Comparison of ENCODE assay signal across 8 cellular contexts in the genomic region with DNA sequence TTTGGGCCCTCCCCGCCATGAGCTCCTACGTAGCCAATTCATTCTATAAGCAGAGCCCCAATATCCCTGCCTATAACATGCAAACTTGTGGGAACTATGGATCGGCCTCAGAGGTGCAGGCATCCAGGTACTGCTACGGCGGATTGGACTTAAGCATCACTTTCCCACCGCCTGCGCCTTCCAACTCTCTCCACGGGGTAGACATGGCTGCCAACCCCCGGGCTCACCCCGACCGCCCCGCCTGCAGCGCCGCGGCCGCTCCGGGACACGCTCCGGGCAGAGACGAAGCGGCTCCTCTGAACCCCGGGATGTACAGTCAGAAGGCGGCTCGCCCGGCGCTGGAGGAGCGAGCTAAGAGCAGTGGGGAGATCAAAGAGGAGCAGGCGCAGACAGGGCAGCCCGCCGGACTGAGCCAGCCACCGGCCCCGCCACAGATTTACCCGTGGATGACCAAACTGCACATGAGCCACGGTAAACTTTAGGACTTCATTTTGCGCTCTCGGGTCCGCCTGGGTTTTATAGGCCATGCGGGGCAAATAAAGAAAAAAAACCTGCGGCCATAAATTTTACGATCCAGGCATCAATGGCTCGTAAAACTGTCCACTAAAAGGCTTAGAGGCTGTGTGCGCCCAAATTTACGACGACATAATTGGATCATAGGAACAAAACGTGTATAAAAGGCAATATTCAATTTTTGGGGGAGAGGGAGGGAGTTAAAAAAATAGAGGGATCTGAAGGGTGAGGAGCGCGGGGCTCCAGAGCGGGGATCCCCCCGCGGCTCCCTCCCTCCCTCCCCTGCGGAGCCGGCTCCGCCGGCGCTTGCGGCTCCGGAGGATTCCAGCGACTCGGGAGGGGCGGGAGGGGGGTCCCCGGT. TPM values are rescaled to one million over a fixed set of nuclear protein-coding genes. Genes with fewer than 3 reads are reported as not detected.
DNase-seq lines count a peak whose midpoint lies in the region; ATAC-seq and TF ChIP-seq lines count a peak whose summit lies in the region.

No MANE protein-coding gene starts in this region.

- H3K9me3 ChIP-seq in CD4-positive, alpha-beta memory T cell (ENCODE audit: control insufficient read depth in 1 of 2, low read length in 2 of 2) = no peaks in the 10 kb centered on the region
- H3K9me3 ChIP-seq in breast epithelium = no peaks in the 10 kb centered on the region

- H3K4me3 Mint-ChIP-seq in CD4-positive, alpha-beta memory T cell = peak overlapping the region in 7 of 8 donors; percentile 55 to 82 (median 61)
- H3K4me3 Mint-ChIP-seq in nephron = peak overlapping the region; percentile 81 to 91 (median 87)

- peak overlapping the region in 4 of 7 donors; percentile 15 to 81 (median 41) for H3K27ac Mint-ChIP-seq in CD4-positive, alpha-beta memory T cell
- H3K27ac Mint-ChIP-seq in nephron = peak overlapping the region; percentile 91 to 97 (median 95)

- DNase-seq in CD4-positive, alpha-beta memory T cell = no peak
- DNase-seq in LoVo (ENCODE audit: low spot score) = peak; percentile 88
- no peak for DNase-seq in breast epithelium (ENCODE audit: low spot score in 2 of 2)
- no peak for DNase-seq in T-helper 2 cell

- intact Hi-C loops in CD4-positive, alpha-beta memory T cell (cut with micrococcal nuclease) = no loop called here
- intact Hi-C loops in breast epithelium (cut with DNase I; ENCODE audit: low total_unique reads) = no loop called here

- no peak overlapping the region for H3K27ac ChIP-seq in CD4-positive, alpha-beta memory T cell (ENCODE audit: low read depth, low read length)
- H3K27ac ChIP-seq in breast epithelium = peak overlapping the region; percentile 52 to 71

- peaks cover 0 to 21% (median 7%) of the 10 kb centered on the region in 8 donors for H3K9me3 Mint-ChIP-seq in CD4-positive, alpha-beta memory T cell
- H3K9me3 Mint-ChIP-seq in nephron = no peaks in the 10 kb centered on the region

- no peak for TF ChIP-seq POLR2A in breast epithelium (IDR thresholded peaks at IDR 0.05)

- no peak overlapping the region for H3K4me3 ChIP-seq in CD4-positive, alpha-beta memory T cell (ENCODE audit: low read length in 2 of 2)
- H3K4me3 ChIP-seq in breast epithelium = peak overlapping the region; percentile 45 to 73 (median 59)

- H3K27me3 Mint-ChIP-seq in CD4-positive, alpha-beta memory T cell = peaks cover 58 to 64% of the 10 kb centered on the region in 2 donors
- peaks cover 9% of the 10 kb centered on the region for H3K27me3 Mint-ChIP-seq in nephron (ENCODE audit: low read depth)

- ATAC-seq in HG02884 (IDR thresholded peaks at IDR 0.05; ENCODE audit: unreplicated experiment) (no peak), HG02852 (IDR thresholded peaks at IDR 0.05; ENCODE audit: unreplicated experiment) (no peak), HG02981 (IDR thresholded peaks at IDR 0.05; ENCODE audit: unreplicated experiment) (no peak)

- no peak for TF ChIP-seq CTCF in breast epithelium (IDR thresholded peaks at IDR 0.05)
- TF ChIP-seq CTCF in nephron (IDR thresholded peaks at IDR 0.05; ENCODE audit: unreplicated experiment in 3 of 3) = no peak

- H3K4me1 Mint-ChIP-seq in CD4-positive, alpha-beta memory T cell = peaks cover 11 to 29% (median 18%) of the 10 kb centered on the region in 4 donors
- peaks cover 86% of the 10 kb centered on the region for H3K4me1 Mint-ChIP-seq in nephron

- CTCF ChIA-PET in CD4-positive, alpha-beta memory T cell (lab: Charles Lee; ENCODE audit: partially characterized antibody) = interaction anchor here (0.7 to 3.0 kb wide), 15 partner anchors 10 to 183 kb away, joined by 3 to 49 read pairs (median 6); a partner anchor contains a TSS

- no peaks in the 10 kb centered on the region for H3K36me3 ChIP-seq in CD4-positive, alpha-beta memory T cell (ENCODE audit: insufficient read depth, low read length)
- no peaks in the 10 kb centered on the region for H3K36me3 ChIP-seq in breast epithelium

- H3K27me3 ChIP-seq in CD4-positive, alpha-beta memory T cell (ENCODE audit: insufficient read depth, low read length) = peaks cover 70% of the 10 kb centered on the region
- H3K27me3 ChIP-seq in breast epithelium = no peaks in the 10 kb centered on the region

- H3K36me3 Mint-ChIP-seq in CD4-positive, alpha-beta memory T cell = peaks cover 0 to 3% of the 10 kb centered on the region in 2 donors
- H3K36me3 Mint-ChIP-seq in nephron (ENCODE audit: low read depth) = peaks cover 7% of the 10 kb centered on the region

- H3K4me1 ChIP-seq in CD4-positive, alpha-beta memory T cell (ENCODE audit: insufficient read depth, low read length) = peaks cover 13% of the 10 kb centered on the region
- peaks cover 5 to 10% of the 10 kb centered on the region in 2 donors for H3K4me1 ChIP-seq in breast epithelium

- POLR2A ChIA-PET in CD4-positive, alpha-beta memory T cell (lab: Charles Lee; ENCODE audit: partially characterized antibody) = no interaction called here

RNA-seq across cellular contexts. Expression of a gene that starts 0.5 kb away (rescaled TPM):
- total RNA-seq in CD4-positive, alpha-beta memory T cell = not detected
- polyA plus RNA-seq in CD4-positive, alpha-beta memory T cell = not detected
- under 1 TPM; 0.73 to 0.98 (median 0.96) TPM for total RNA-seq in breast epithelium

RNA-seq across cellular contexts. Expression of a gene that starts 5.1 kb away (rescaled TPM):
- not detected for total RNA-seq in CD4-positive, alpha-beta memory T cell
- polyA plus RNA-seq in CD4-positive, alpha-beta memory T cell = not detected
- total RNA-seq in breast epithelium = 1 to 10 TPM; 3.3 to 4.1 (median 4.0) TPM

RNA-seq across cellular contexts. Expression of a gene that starts 20.3 kb away (rescaled TPM):
- total RNA-seq in CD4-positive, alpha-beta memory T cell = not detected
- polyA plus RNA-seq in CD4-positive, alpha-beta memory T cell = not detected
- total RNA-seq in breast epithelium = 1 to 10 TPM; 1.8 to 2.3 (median 1.9) TPM

RNA-seq across cellular contexts. Expression of a gene that starts 24.6 kb away (rescaled TPM):
- not detected for total RNA-seq in CD4-positive, alpha-beta memory T cell
- not detected for polyA plus RNA-seq in CD4-positive, alpha-beta memory T cell
- total RNA-seq in breast epithelium = 1 to 10 TPM in 2 of 3 donors, under 1 TPM in 1; 0.73 to 5.4 (median 2.0) TPM

RNA-seq across cellular contexts. Expression of a gene that starts 33.4 kb away (rescaled TPM):
- total RNA-seq in CD4-positive, alpha-beta memory T cell = not detected
- polyA plus RNA-seq in CD4-positive, alpha-beta memory T cell = not detected
- total RNA-seq in breast epithelium = 10 to 100 TPM in 1 of 3 donors, 1 to 10 TPM in 2; 3.8 to 16.8 (median 4.6) TPM

Comparison
In these comparisons a context has a peak if more than half of its experiments do, and no peak if none do; other contexts are left out.
1. H3K4me3 ChIP-seq: peak in breast epithelium (3 of 3); none in CD4-positive, alpha-beta memory T cell (0 of 2).
2. RNA of a gene that starts 5.1 kb away (total RNA-seq): 3.3 to 4.1 TPM in breast epithelium; not detected in CD4-positive, alpha-beta memory T cell; every median in the first group is over 4 times any median in the second.